9 cellular contexts compared by ENCODE assay signal in genomic region chr6:34697544-34697836, GRCh38. TPM values are rescaled to one million over a fixed set of nuclear protein-coding genes. Genes with fewer than 3 reads are reported as not detected.
DNase-seq lines count a peak whose midpoint lies in the region; ATAC-seq, FAIRE-seq and TF ChIP-seq lines count a peak whose summit lies in the region.
"Had no signal": no experiment of that assay in that cellular context is flagged by ENCODE, and none has a peak within 500 bp of the region (broad histone marks: within the 10 kb centered on the region; RNA-seq: fewer than 3 reads in every experiment).

No MANE protein-coding gene starts in this region.

- intact Hi-C loops in GM12878 (cut with micrococcal nuclease; ENCODE audit: unreplicated experiment) (loop anchor here (5.0 kb wide), 4 partner anchors 60 to 190 kb away; partner anchors contain the start of genes ANKS1A, SNRPC and TAF11), aorta (cut with DNase I) (loop anchor here in 1 of 2 donors (5.0 kb wide), 2 partner anchors 40 to 85 kb away; no protein-coding TSS in a partner anchor)

- peaks cover 47% of the 10 kb centered on the region for H3K79me2 ChIP-seq in GM12878 (ENCODE audit: control insufficient read depth, insufficient read depth, low read length)

- TF ChIP-seq EP300 in GM12878 (IDR thresholded peaks at IDR 0.05; ENCODE audit: borderline replicate concordance in 1 of 2, control insufficient read depth in 1 of 2, low read depth in 2 of 2, low read length in 2 of 2): no peak

- H3K27ac Mint-ChIP-seq in stimulated activated naive CD8-positive, alpha-beta T cell treated with anti-CD3 and anti-CD28 coated beads, Interleukin-15, Interleukin-2, amounts not matched to agents 100 ng/mL and 50 ng/mL, for 24 hours: peak overlapping the region; percentile 95

- H3K27me3 Mint-ChIP-seq in stimulated activated naive CD8-positive, alpha-beta T cell treated with anti-CD3 and anti-CD28 coated beads, Interleukin-15, Interleukin-2, amounts not matched to agents 100 ng/mL and 50 ng/mL, for 24 hours: no peaks in the 10 kb centered on the region

- no peak for TF ChIP-seq POLR2A in GM12878 (IDR thresholded peaks at IDR 0.05; ENCODE audit: low read depth, low read length)

- no peak for ATAC-seq in stimulated activated naive CD8-positive, alpha-beta T cell treated with anti-CD3 and anti-CD28 coated beads, Interleukin-15, Interleukin-2, amounts not matched to agents 100 U/mL and 50 U/mL, for 24 hours
- ATAC-seq in GM12878 (no peak), aorta (ENCODE audit: low FRiP score) (no peak), HG03520 (IDR thresholded peaks at IDR 0.05; ENCODE audit: unreplicated experiment) (no peak)

- H3K4me1 Mint-ChIP-seq in stimulated activated naive CD8-positive, alpha-beta T cell treated with anti-CD3 and anti-CD28 coated beads, Interleukin-15, Interleukin-2, amounts not matched to agents 100 ng/mL and 50 ng/mL, for 24 hours (ENCODE audit: low read depth): peaks cover 50% of the 10 kb centered on the region

- CTCF ChIA-PET in GM12878 (lab: Yijun Ruan, JAX): interaction anchor here (1.9 to 2.2 kb wide), 2 partner anchors 40 to 59 kb away, joined by 8 to 10 read pairs; no protein-coding TSS in a partner anchor

- H3K27ac ChIP-seq in GM12878 (ENCODE audit: control insufficient read depth, insufficient read depth) (peak overlapping the region; percentile 94), aorta (ENCODE audit: low read depth in 1 of 2, low read length in 2 of 2) (no peak overlapping the region)

- H3K4me3 Mint-ChIP-seq in stimulated activated naive CD8-positive, alpha-beta T cell treated with anti-CD3 and anti-CD28 coated beads, Interleukin-15, Interleukin-2, amounts not matched to agents 100 ng/mL and 50 ng/mL, for 24 hours: peak overlapping the region; percentile 95

- RAD21 ChIA-PET in GM12878 (lab: Charles Lee; ENCODE audit: unreplicated experiment): interaction anchor here (1.3 to 6.0 kb wide), 2 partner anchors 23 to 41 kb away, joined by 3 to 60 read pairs; no protein-coding TSS in a partner anchor

- peaks cover 19% of the 10 kb centered on the region for H3K36me3 Mint-ChIP-seq in stimulated activated naive CD8-positive, alpha-beta T cell treated with anti-CD3 and anti-CD28 coated beads, Interleukin-15, Interleukin-2, amounts not matched to agents 100 ng/mL and 50 ng/mL, for 24 hours (ENCODE audit: low read depth)

- POLR2A ChIA-PET in GM12878 (lab: Charles Lee): interaction anchor here (0.7 to 3.4 kb wide), 4 partner anchors 11 to 41 kb away, joined by 3 to 47 read pairs (median 22); no protein-coding TSS in a partner anchor

- no peaks in the 10 kb centered on the region for H3K9me3 Mint-ChIP-seq in stimulated activated naive CD8-positive, alpha-beta T cell treated with anti-CD3 and anti-CD28 coated beads, Interleukin-15, Interleukin-2, amounts not matched to agents 100 ng/mL and 50 ng/mL, for 24 hours

- H3K4me3 ChIP-seq in GM12878: peak overlapping the region; percentile 75
- peak overlapping the region; percentile 90 for H3K4me3 ChIP-seq in mononuclear cell (ENCODE audit: low read length)
- peak overlapping the region; percentile 64 to 79 for H3K4me3 ChIP-seq in aorta (ENCODE audit: low read length in 2 of 2)

- H2AFZ ChIP-seq in GM12878 (ENCODE audit: control insufficient read depth, low read depth, low read length): peak overlapping the region; percentile 96

- no peaks in the 10 kb centered on the region; the same call in 1 of the 2 replicates for H3K4me1 ChIP-seq in GM12878 (ENCODE audit: control insufficient read depth, insufficient read depth, low read length)
- peaks cover 35% of the 10 kb centered on the region for H3K4me1 ChIP-seq in mononuclear cell (ENCODE audit: insufficient read depth, low read length)
- peaks cover 0 to 4% of the 10 kb centered on the region in 2 donors for H3K4me1 ChIP-seq in aorta (ENCODE audit: control insufficient read depth in 1 of 2, insufficient read depth in 2 of 2, low read length in 2 of 2)

- TF ChIP-seq RAD21 in GM12878 (IDR thresholded peaks at IDR 0.05; ENCODE audit: insufficient read depth, low read depth, low read length): no peak

- H3K9ac ChIP-seq in GM12878 (ENCODE audit: control insufficient read depth, insufficient read depth, low read length): peak overlapping the region; percentile 85

- 1% methylated on average over 5 of the region's 5 CpGs for whole genome bisulfite sequencing in GM12878 (ENCODE audit: insufficient coverage, insufficient replicate concordance, low lambda C conversion rate, missing lambda C conversion rate)
- WGBS in aorta, 2 donors: 57 to 65% methylated on average over 5 of the region's 5 CpGs

- in situ Hi-C loops in GM12878 (cut with MboI): no loop called here

- FAIRE-seq in GM12878 (lab: Jason Lieb, UNC): no peak

- H3K27me3 ChIP-seq in GM12878 (replicated peaks in 1 of 2; ENCODE audit: control insufficient read depth in 2 of 2, insufficient read depth in 2 of 2, low read length in 1 of 2) (no peaks in the 10 kb centered on the region), mononuclear cell (ENCODE audit: insufficient read depth, low read length) (no peaks in the 10 kb centered on the region), aorta (ENCODE audit: control insufficient read depth in 1 of 2, insufficient read depth in 2 of 2, low read length in 1 of 2) (no peaks in the 10 kb centered on the region)

- peak overlapping the region; percentile 98 for H3K4me2 ChIP-seq in GM12878 (ENCODE audit: control insufficient read depth, insufficient read depth)

- H4K20me1 ChIP-seq in GM12878 (ENCODE audit: control insufficient read depth, insufficient read depth): no peaks in the 10 kb centered on the region

- no peak for TF ChIP-seq CTCF in GM12878 (IDR thresholded peaks at IDR 0.05 in 2 of 3, conservative IDR thresholded peaks at IDR 0.05 in 1 of 3; ENCODE audit: control insufficient read depth in 2 of 3, extremely low read depth in 1 of 3, insufficient read depth in 1 of 3, low read depth in 3 of 3, low read length in 3 of 3)

- SMC1A ChIA-PET in GM12878 (lab: Charles Lee; ENCODE audit: uncharacterized antibody, unreplicated experiment): interaction anchor here (0.7 to 7.9 kb wide), 5 partner anchors 13 to 465 kb away, joined by 3 to 100 read pairs (median 10); no protein-coding TSS in a partner anchor

- no peak for DNase-seq in stimulated activated naive CD8-positive, alpha-beta T cell treated with anti-CD3 and anti-CD28 coated beads, Interleukin-15, Interleukin-2, amounts not matched to agents 100 U/mL and 50 U/mL, for 24 hours
- no peak for DNase-seq in GM12878 (ENCODE audit: low read depth, low spot score)
- no peak for DNase-seq in aorta
- DNase-seq in HPDE6-E6E7 (ENCODE audit: extremely low spot score): no peak
- no peak for DNase-seq in OCI-M1 (lab: John Stamatoyannopoulos, UW)
- DNase-seq: stimulated activated CD4-positive, alpha-beta T cell treated with anti-CD3 and anti-CD28 coated beads, Interleukin-2, amount 100 ng/mL, for 48 hours had no signal

- BruUV-seq in GM12878 (replicated peaks; lab: Mats Ljungman, UMichigan): no TSS peak

- H3K36me3 ChIP-seq in GM12878 (ENCODE audit: control insufficient read depth in 2 of 2, insufficient read depth in 2 of 2, low read length in 1 of 2) (0 out of 4 replicates have a peak, but pooled peaks cover 0 to 4% of the 10 kb centered on the region in 2 experiments), aorta (ENCODE audit: control insufficient read depth in 1 of 2, insufficient read depth in 2 of 2, low read length in 1 of 2) (no peaks in the 10 kb centered on the region)

- no peaks in the 10 kb centered on the region for H3K9me3 ChIP-seq in GM12878 (replicated peaks; ENCODE audit: control insufficient read depth, insufficient read depth, low read length)
- no peaks in the 10 kb centered on the region for H3K9me3 ChIP-seq in mononuclear cell (ENCODE audit: low read depth, low read length)
- H3K9me3 ChIP-seq in aorta (ENCODE audit: control insufficient read depth, low read length): no peaks in the 10 kb centered on the region

RNA-seq across cellular contexts. Expression of gene ILRUN, which starts 0.9 kb away (rescaled TPM):
- 62.6 and 68.7 TPM in 2 replicates for total RNA-seq in GM12878 (2013; cell fraction: nucleolus; rRNA removed)
- total RNA-seq in GM12878 (2014; rRNA removed) (45.5 and 47.0 TPM in 2 replicates), GM12878 (2014; rRNA removed; fragmentation: Illumina TruSeq; extraction: Trizol) (55.5 and 56.2 TPM in 2 replicates), GM12878 (2021) (83.9 and 85.0 TPM in 2 replicates), mononuclear cell (43.2 TPM), aorta (10 to 100 TPM; 69.7 to 76.6 TPM)
- 59.5 TPM for polyA plus RNA-seq in GM12878 (2011; ENCODE audit: low read depth)
- polyA plus RNA-seq in GM12878 (2011; rRNA removed) (82.3 and 114 TPM in 2 replicates), GM12878 (2014; fragmentation: Illumina TruSeq; extraction: Trizol) (69.6 and 79.9 TPM in 2 replicates), GM12878 (2014; fragmentation: Nextera tagmentation; extraction: Ambion mirVana) (10 to 100 TPM; 21.0 to 27.2 TPM), GM12878 (2014; rRNA removed) (48.2 and 52.4 TPM in 2 replicates), GM12878 (2016; fragmentation: Nextera tagmentation; extraction: Ambion mirVana) (10 to 100 TPM; 30.2 to 34.1 TPM), aorta (10 to 100 TPM; 46.7 to 62.2 TPM)
- polyA plus RNA-seq in GM12878 (2011; cell fraction: cytosol; rRNA removed): 72.5 and 86.5 TPM in 2 replicates
- 31.9 and 38.5 TPM in 2 replicates for polyA plus RNA-seq in GM12878 (2011; cell fraction: nucleus; rRNA removed)
- polyA plus RNA-seq in GM12878 (2012): 76.8 and 76.9 TPM in 2 replicates
- 137 and 147 TPM in 2 replicates for polyA minus RNA-seq in GM12878 (2011; rRNA and poly(A)+ RNA removed)
- polyA minus RNA-seq in GM12878 (2011; cell fraction: cytosol; rRNA and poly(A)+ RNA removed): 47.6 and 51.2 TPM in 2 replicates
- 22.5 and 34.1 TPM in 2 replicates for polyA minus RNA-seq in GM12878 (2011; cell fraction: nucleus; rRNA and poly(A)+ RNA removed)

RNA-seq across cellular contexts. Expression of gene SNRPC, which starts 59.8 kb away (rescaled TPM):
- total RNA-seq in GM12878 (2013; cell fraction: nucleolus; rRNA removed): 25.1 and 28.1 TPM in 2 replicates
- total RNA-seq in GM12878 (2014; rRNA removed): 258 and 298 TPM in 2 replicates
- 233 and 249 TPM in 2 replicates for total RNA-seq in GM12878 (2014; rRNA removed; fragmentation: Illumina TruSeq; extraction: Trizol)
- total RNA-seq in GM12878 (2021): 180 and 196 TPM in 2 replicates
- 178 TPM for polyA plus RNA-seq in GM12878 (2011; ENCODE audit: low read depth)
- polyA plus RNA-seq in GM12878 (2011; rRNA removed): 245 and 260 TPM in 2 replicates
- 407 and 419 TPM in 2 replicates for polyA plus RNA-seq in GM12878 (2011; cell fraction: cytosol; rRNA removed)
- polyA plus RNA-seq in GM12878 (2011; cell fraction: nucleus; rRNA removed): 129 and 183 TPM in 2 replicates
- 131 and 149 TPM in 2 replicates for polyA plus RNA-seq in GM12878 (2012)
- polyA plus RNA-seq in GM12878 (2014; fragmentation: Illumina TruSeq; extraction: Trizol): 258 and 370 TPM in 2 replicates
- 100 to 1,000 TPM; 346 to 376 TPM for polyA plus RNA-seq in GM12878 (2014; fragmentation: Nextera tagmentation; extraction: Ambion mirVana)
- 368 and 428 TPM in 2 replicates for polyA plus RNA-seq in GM12878 (2014; rRNA removed)
- 100 to 1,000 TPM; 529 to 565 TPM for polyA plus RNA-seq in GM12878 (2016; fragmentation: Nextera tagmentation; extraction: Ambion mirVana)
- polyA minus RNA-seq in GM12878 (2011; rRNA and poly(A)+ RNA removed): 75.7 and 92.1 TPM in 2 replicates
- 37.6 and 41.8 TPM in 2 replicates for polyA minus RNA-seq in GM12878 (2011; cell fraction: cytosol; rRNA and poly(A)+ RNA removed)
- polyA minus RNA-seq in GM12878 (2011; cell fraction: nucleus; rRNA and poly(A)+ RNA removed): 15.1 and 21.1 TPM in 2 replicates
- 72.4 TPM for total RNA-seq in mononuclear cell
- total RNA-seq in aorta: 10 to 100 TPM; 37.6 to 43.5 TPM
- polyA plus RNA-seq in aorta: 100 to 1,000 TPM in 1 of 2 donors, 10 to 100 TPM in 1; 79.3 to 109 TPM
